1 cellular context compared by ENCODE assay signal in genomic region chr2:99787762-99788382, GRCh38.
A peak's percentile ranks its signal among the peaks of the same experiment; 100 is the strongest.
TF ChIP-seq lines count a peak whose summit lies in the region.

No MANE protein-coding gene starts in this region.

TF ChIP-seq in K562, 482 proteins besides CTCF, POLR2A, EP300 and RAD21 (continued from another document and continues in another):
- TF ChIP-seq FOXA3 (CRISPR knock-in tag; conservative IDR thresholded peaks at IDR 0.05 in 1 of 2, IDR thresholded peaks at IDR 0.05 in 1 of 2) (no peak), NFYB (IDR thresholded peaks at IDR 0.05; ENCODE audit: extremely low read depth, insufficient read length) (no peak), BRD4 (IDR thresholded peaks at IDR 0.05) (no peak), ZNF586 (CRISPR knock-in tag; conservative IDR thresholded peaks at IDR 0.05) (no peak), RAD51 (IDR thresholded peaks at IDR 0.05; ENCODE audit: borderline replicate concordance, low read depth) (no peak), ZNF76 (CRISPR knock-in tag; IDR thresholded peaks at IDR 0.05; ENCODE audit: borderline replicate concordance) (no peak), ZNF589 (CRISPR knock-in tag; IDR thresholded peaks at IDR 0.05; ENCODE audit: low read depth) (0 out of 2 replicates have a peak, but pooled peaks have one; percentile 47), FOS (IDR thresholded peaks at IDR 0.05; ENCODE audit: extremely low read depth, insufficient read length) (no peak), STAT5B (CRISPR knock-in tag; IDR thresholded peaks at IDR 0.05) (no peak), E2F4 (CRISPR knock-in tag; IDR thresholded peaks at IDR 0.05; ENCODE audit: low read depth) (no peak), NCOA1 (IDR thresholded peaks at IDR 0.05; ENCODE audit: low read depth) (0 out of 2 replicates have a peak, but pooled peaks have one; percentile 21), CEBPG (CRISPR knock-in tag; IDR thresholded peaks at IDR 0.05) (peak; percentile 83), CEBPG (tag; conservative IDR thresholded peaks at IDR 0.05 in 1 of 2, IDR thresholded peaks at IDR 0.05 in 1 of 2) (peak; percentile 96 to 97), RFX5 (IDR thresholded peaks at IDR 0.05; ENCODE audit: low read depth, low read length) (no peak), HNRNPL (IDR thresholded peaks at IDR 0.05; ENCODE audit: low read depth, low read length) (no peak), CREB1 (IDR thresholded peaks at IDR 0.05) (0 out of 2 replicates have a peak, but pooled peaks have one; percentile 25), CREB1 (CRISPR knock-in tag; IDR thresholded peaks at IDR 0.05) (peak; percentile 73; the same call in 1 of the 2 replicates), PRPF4 (IDR thresholded peaks at IDR 0.05; ENCODE audit: insufficient read depth, low read depth, low read length, poor library complexity, severe bottlenecking) (no peak), NUFIP1 (IDR thresholded peaks at IDR 0.05; ENCODE audit: partially characterized antibody) (no peak), ZNF146 (CRISPR knock-in tag; IDR thresholded peaks at IDR 0.05; ENCODE audit: unreplicated experiment) (no peak), PYGO2 (tag; IDR thresholded peaks at IDR 0.05) (no peak), TEAD4 (IDR thresholded peaks at IDR 0.05; ENCODE audit: low read length) (peak; percentile 65; the same call in 1 of the 2 replicates), TEAD4 (CRISPR knock-in tag; IDR thresholded peaks at IDR 0.05; ENCODE audit: borderline replicate concordance) (no peak), ZNF696 (CRISPR knock-in tag; conservative IDR thresholded peaks at IDR 0.05) (no peak), SNAPC5 (CRISPR knock-in tag; IDR thresholded peaks at IDR 0.05) (no peak), ZFX (CRISPR knock-in tag; IDR thresholded peaks at IDR 0.05) (no peak), ZNF584 (CRISPR knock-in tag; IDR thresholded peaks at IDR 0.05; ENCODE audit: low read depth) (no peak), ZNF174 (CRISPR knock-in tag; IDR thresholded peaks at IDR 0.05) (no peak), TEAD2 (tag; IDR thresholded peaks at IDR 0.05) (no peak), TBP (optimal IDR thresholded peaks at IDR 0.05; ENCODE audit: low read depth, low read length) (no peak), RBM22 (IDR thresholded peaks at IDR 0.05; ENCODE audit: low read depth, low read length, poor library complexity, severe bottlenecking) (no peak), ATF1 (CRISPR knock-in tag; IDR thresholded peaks at IDR 0.05) (no peak), ATF1 (tag; IDR thresholded peaks at IDR 0.05) (peak; percentile 87), NR2C2 (CRISPR knock-in tag; IDR thresholded peaks at IDR 0.05) (no peak), NR2C2 (tag; IDR thresholded peaks at IDR 0.05) (no peak), SMARCE1 (IDR thresholded peaks at IDR 0.05) (no peak), BDP1 (IDR thresholded peaks at IDR 0.05; ENCODE audit: insufficient read depth, insufficient read length) (no peak), NFE2 (IDR thresholded peaks at IDR 0.05; ENCODE audit: low read depth) (no peak), RHOXF2B (CRISPR knock-in tag; conservative IDR thresholded peaks at IDR 0.05) (no peak), ZNF511 (CRISPR knock-in tag; IDR thresholded peaks at IDR 0.05) (no peak), CBFA2T2 (conservative IDR thresholded peaks at IDR 0.05) (no peak), ZNF766 (CRISPR knock-in tag; conservative IDR thresholded peaks at IDR 0.05) (no peak), KAT7 (CRISPR knock-in tag; IDR thresholded peaks at IDR 0.05; ENCODE audit: borderline replicate concordance) (no peak), SP2 (IDR thresholded peaks at IDR 0.05; ENCODE audit: extremely low read depth, low read depth, low read length, poor library complexity, severe bottlenecking) (no peak), ZBED1 (IDR thresholded peaks at IDR 0.05) (no peak), FOXK2 (conservative IDR thresholded peaks at IDR 0.05 in 1 of 2, IDR thresholded peaks at IDR 0.05 in 1 of 2; ENCODE audit: low read depth in 2 of 2) (no peak)
- TF ChIP-seq, protein P1, sequence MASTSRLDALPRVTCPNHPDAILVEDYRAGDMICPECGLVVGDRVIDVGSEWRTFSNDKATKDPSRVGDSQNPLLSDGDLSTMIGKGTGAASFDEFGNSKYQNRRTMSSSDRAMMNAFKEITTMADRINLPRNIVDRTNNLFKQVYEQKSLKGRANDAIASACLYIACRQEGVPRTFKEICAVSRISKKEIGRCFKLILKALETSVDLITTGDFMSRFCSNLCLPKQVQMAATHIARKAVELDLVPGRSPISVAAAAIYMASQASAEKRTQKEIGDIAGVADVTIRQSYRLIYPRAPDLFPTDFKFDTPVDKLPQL (IDR thresholded peaks at IDR 0.05; ENCODE audit: extremely low read depth, insufficient read length) = no peak
- TF ChIP-seq, protein P2, sequence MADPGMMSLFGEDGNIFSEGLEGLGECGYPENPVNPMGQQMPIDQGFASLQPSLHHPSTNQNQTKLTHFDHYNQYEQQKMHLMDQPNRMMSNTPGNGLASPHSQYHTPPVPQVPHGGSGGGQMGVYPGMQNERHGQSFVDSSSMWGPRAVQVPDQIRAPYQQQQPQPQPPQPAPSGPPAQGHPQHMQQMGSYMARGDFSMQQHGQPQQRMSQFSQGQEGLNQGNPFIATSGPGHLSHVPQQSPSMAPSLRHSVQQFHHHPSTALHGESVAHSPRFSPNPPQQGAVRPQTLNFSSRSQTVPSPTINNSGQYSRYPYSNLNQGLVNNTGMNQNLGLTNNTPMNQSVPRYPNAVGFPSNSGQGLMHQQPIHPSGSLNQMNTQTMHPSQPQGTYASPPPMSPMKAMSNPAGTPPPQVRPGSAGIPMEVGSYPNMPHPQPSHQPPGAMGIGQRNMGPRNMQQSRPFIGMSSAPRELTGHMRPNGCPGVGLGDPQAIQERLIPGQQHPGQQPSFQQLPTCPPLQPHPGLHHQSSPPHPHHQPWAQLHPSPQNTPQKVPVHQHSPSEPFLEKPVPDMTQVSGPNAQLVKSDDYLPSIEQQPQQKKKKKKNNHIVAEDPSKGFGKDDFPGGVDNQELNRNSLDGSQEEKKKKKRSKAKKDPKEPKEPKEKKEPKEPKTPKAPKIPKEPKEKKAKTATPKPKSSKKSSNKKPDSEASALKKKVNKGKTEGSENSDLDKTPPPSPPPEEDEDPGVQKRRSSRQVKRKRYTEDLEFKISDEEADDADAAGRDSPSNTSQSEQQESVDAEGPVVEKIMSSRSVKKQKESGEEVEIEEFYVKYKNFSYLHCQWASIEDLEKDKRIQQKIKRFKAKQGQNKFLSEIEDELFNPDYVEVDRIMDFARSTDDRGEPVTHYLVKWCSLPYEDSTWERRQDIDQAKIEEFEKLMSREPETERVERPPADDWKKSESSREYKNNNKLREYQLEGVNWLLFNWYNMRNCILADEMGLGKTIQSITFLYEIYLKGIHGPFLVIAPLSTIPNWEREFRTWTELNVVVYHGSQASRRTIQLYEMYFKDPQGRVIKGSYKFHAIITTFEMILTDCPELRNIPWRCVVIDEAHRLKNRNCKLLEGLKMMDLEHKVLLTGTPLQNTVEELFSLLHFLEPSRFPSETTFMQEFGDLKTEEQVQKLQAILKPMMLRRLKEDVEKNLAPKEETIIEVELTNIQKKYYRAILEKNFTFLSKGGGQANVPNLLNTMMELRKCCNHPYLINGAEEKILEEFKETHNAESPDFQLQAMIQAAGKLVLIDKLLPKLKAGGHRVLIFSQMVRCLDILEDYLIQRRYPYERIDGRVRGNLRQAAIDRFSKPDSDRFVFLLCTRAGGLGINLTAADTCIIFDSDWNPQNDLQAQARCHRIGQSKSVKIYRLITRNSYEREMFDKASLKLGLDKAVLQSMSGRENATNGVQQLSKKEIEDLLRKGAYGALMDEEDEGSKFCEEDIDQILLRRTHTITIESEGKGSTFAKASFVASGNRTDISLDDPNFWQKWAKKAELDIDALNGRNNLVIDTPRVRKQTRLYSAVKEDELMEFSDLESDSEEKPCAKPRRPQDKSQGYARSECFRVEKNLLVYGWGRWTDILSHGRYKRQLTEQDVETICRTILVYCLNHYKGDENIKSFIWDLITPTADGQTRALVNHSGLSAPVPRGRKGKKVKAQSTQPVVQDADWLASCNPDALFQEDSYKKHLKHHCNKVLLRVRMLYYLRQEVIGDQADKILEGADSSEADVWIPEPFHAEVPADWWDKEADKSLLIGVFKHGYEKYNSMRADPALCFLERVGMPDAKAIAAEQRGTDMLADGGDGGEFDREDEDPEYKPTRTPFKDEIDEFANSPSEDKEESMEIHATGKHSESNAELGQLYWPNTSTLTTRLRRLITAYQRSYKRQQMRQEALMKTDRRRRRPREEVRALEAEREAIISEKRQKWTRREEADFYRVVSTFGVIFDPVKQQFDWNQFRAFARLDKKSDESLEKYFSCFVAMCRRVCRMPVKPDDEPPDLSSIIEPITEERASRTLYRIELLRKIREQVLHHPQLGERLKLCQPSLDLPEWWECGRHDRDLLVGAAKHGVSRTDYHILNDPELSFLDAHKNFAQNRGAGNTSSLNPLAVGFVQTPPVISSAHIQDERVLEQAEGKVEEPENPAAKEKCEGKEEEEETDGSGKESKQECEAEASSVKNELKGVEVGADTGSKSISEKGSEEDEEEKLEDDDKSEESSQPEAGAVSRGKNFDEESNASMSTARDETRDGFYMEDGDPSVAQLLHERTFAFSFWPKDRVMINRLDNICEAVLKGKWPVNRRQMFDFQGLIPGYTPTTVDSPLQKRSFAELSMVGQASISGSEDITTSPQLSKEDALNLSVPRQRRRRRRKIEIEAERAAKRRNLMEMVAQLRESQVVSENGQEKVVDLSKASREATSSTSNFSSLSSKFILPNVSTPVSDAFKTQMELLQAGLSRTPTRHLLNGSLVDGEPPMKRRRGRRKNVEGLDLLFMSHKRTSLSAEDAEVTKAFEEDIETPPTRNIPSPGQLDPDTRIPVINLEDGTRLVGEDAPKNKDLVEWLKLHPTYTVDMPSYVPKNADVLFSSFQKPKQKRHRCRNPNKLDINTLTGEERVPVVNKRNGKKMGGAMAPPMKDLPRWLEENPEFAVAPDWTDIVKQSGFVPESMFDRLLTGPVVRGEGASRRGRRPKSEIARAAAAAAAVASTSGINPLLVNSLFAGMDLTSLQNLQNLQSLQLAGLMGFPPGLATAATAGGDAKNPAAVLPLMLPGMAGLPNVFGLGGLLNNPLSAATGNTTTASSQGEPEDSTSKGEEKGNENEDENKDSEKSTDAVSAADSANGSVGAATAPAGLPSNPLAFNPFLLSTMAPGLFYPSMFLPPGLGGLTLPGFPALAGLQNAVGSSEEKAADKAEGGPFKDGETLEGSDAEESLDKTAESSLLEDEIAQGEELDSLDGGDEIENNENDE (IDR thresholded peaks at IDR 0.05; ENCODE audit: low read depth, low read length) = no peak
- TF ChIP-seq, protein P3, sequence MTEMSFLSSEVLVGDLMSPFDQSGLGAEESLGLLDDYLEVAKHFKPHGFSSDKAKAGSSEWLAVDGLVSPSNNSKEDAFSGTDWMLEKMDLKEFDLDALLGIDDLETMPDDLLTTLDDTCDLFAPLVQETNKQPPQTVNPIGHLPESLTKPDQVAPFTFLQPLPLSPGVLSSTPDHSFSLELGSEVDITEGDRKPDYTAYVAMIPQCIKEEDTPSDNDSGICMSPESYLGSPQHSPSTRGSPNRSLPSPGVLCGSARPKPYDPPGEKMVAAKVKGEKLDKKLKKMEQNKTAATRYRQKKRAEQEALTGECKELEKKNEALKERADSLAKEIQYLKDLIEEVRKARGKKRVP (CRISPR knock-in tag; IDR thresholded peaks at IDR 0.05) = peak; percentile 58; the same call in 1 of the 2 replicates
- TF ChIP-seq, protein P4, sequence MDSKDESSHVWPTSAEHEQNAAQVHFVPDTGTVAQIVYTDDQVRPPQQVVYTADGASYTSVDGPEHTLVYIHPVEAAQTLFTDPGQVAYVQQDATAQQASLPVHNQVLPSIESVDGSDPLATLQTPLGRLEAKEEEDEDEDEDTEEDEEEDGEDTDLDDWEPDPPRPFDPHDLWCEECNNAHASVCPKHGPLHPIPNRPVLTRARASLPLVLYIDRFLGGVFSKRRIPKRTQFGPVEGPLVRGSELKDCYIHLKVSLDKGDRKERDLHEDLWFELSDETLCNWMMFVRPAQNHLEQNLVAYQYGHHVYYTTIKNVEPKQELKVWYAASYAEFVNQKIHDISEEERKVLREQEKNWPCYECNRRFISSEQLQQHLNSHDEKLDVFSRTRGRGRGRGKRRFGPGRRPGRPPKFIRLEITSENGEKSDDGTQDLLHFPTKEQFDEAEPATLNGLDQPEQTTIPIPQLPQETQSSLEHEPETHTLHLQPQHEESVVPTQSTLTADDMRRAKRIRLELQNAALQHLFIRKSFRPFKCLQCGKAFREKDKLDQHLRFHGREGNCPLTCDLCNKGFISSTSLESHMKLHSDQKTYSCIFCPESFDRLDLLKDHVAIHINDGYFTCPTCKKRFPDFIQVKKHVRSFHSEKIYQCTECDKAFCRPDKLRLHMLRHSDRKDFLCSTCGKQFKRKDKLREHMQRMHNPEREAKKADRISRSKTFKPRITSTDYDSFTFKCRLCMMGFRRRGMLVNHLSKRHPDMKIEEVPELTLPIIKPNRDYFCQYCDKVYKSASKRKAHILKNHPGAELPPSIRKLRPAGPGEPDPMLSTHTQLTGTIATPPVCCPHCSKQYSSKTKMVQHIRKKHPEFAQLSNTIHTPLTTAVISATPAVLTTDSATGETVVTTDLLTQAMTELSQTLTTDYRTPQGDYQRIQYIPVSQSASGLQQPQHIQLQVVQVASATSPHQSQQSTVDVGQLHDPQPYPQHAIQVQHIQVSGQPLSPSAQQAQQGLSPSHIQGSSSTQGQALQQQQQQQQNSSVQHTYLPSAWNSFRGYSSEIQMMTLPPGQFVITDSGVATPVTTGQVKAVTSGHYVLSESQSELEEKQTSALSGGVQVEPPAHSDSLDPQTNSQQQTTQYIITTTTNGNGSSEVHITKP (IDR thresholded peaks at IDR 0.05; ENCODE audit: partially characterized antibody) = no peak
- TF ChIP-seq, protein P5, sequence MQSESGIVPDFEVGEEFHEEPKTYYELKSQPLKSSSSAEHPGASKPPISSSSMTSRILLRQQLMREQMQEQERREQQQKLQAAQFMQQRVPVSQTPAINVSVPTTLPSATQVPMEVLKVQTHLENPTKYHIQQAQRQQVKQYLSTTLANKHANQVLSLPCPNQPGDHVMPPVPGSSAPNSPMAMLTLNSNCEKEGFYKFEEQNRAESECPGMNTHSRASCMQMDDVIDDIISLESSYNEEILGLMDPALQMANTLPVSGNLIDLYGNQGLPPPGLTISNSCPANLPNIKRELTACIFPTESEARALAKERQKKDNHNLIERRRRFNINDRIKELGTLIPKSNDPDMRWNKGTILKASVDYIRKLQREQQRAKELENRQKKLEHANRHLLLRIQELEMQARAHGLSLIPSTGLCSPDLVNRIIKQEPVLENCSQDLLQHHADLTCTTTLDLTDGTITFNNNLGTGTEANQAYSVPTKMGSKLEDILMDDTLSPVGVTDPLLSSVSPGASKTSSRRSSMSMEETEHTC (IDR thresholded peaks at IDR 0.05) = no peak
